Comparison of ENCODE assay signal across 8 cellular contexts in the genomic region with DNA sequence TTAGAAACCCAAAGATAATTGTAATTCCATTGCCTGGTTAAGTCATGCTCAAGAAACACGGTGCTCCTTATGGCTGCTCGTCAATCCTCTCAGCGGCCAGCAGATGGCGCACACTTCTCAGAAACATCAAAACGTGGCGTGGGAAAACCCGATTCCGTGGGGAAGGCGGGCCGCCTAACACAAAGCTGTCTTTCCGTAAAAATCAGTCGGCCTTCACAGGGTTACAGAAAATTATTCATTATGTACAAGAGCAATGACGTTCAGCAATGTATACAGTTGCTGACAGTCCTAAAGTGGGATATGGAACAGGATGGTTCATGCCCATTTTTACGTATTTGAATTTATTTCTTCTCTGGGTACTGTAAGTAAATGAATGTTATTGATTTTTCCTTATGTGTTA.
DNase-seq lines count a peak whose midpoint lies in the region; ATAC-seq, FAIRE-seq and TF ChIP-seq lines count a peak whose summit lies in the region.

No MANE protein-coding gene starts in this region.

- POLR2A ChIA-PET in endothelial cell of umbilical vein (lab: Charles Lee), result no interaction called here

- H3K4me3 ChIP-seq in endothelial cell of umbilical vein (replicated peaks in 1 of 3; ENCODE audit: insufficient read depth in 1 of 3, low read depth in 1 of 3, low read length in 3 of 3), result no peak overlapping the region

- peak; percentile 90 for FAIRE-seq in endothelial cell of umbilical vein (lab: Jason Lieb, UNC)

- H2AFZ ChIP-seq in endothelial cell of umbilical vein (ENCODE audit: low read depth, low read length), result no peak overlapping the region

- CTCF ChIA-PET in endothelial cell of umbilical vein (lab: Charles Lee), result interaction anchor here (0.6 to 4.7 kb wide), 18 partner anchors 9 to 890 kb away, joined by 3 to 53 read pairs (median 4); a partner anchor contains a TSS

- no peaks in the 10 kb centered on the region for H3K79me2 ChIP-seq in endothelial cell of umbilical vein (ENCODE audit: control insufficient read depth, insufficient read depth, low read length)

- intact Hi-C loops in endothelial cell of umbilical vein (cut with micrococcal nuclease), result loop anchor here (1.0 to 10.0 kb wide), 4 partner anchors 776 to 1135 kb away; a partner anchor contains a TSS

- peak; percentile 41 for ATAC-seq in HG03108 (IDR thresholded peaks at IDR 0.05; ENCODE audit: unreplicated experiment)

- H4K20me1 ChIP-seq in endothelial cell of umbilical vein (replicated peaks; ENCODE audit: control insufficient read depth, extremely low read depth, insufficient read depth, low read length), result no peaks in the 10 kb centered on the region

- no peak overlapping the region for H3K27ac ChIP-seq in endothelial cell of umbilical vein (ENCODE audit: insufficient read depth, low read depth, low read length)

- TF ChIP-seq CTCF in GM12874 (IDR thresholded peaks at IDR 0.05; ENCODE audit: insufficient read depth, low read depth, low read length) (peak; percentile 84), endothelial cell of umbilical vein (IDR thresholded peaks at IDR 0.05; ENCODE audit: extremely low read depth in 1 of 2, insufficient read depth in 1 of 2, low read depth in 1 of 2, low read length in 2 of 2) (peak; percentile 80 to 91)

- H3K9me1 ChIP-seq in endothelial cell of umbilical vein (replicated peaks; ENCODE audit: control insufficient read depth, extremely low read depth, insufficient read depth, low read length), result no peaks in the 10 kb centered on the region

- DNase-seq in A172 (ENCODE audit: low spot score) (peak; percentile 63), NCI-H460 (ENCODE audit: extremely low read depth, low read depth) (peak; percentile 77), endothelial cell of umbilical vein (ENCODE audit: low read depth, low spot score) (peak; percentile 46), middle frontal gyrus (ENCODE audit: extremely low spot score, low spot score) (peak; percentile 76)
- peak; percentile 15 to 34 (median 23) for DNase-seq in activated CD8-positive, alpha-beta memory T cell treated with anti-CD3 and anti-CD28 coated beads for 48 hours (ENCODE audit: low read depth in 2 of 3, low spot score in 2 of 3)
- DNase-seq in stimulated activated CD8-positive, alpha-beta memory T cell treated with anti-CD3 and anti-CD28 coated beads, Interleukin-4, amount 100 ng/mL, for 48 hours, result peak; percentile 76

- dilution Hi-C loops in endothelial cell of umbilical vein (cut with MboI; ENCODE audit: extremely low pct_ligation_motif_present, low sequenced_read_pairs), result no loop called here

- H3K4me1 ChIP-seq in endothelial cell of umbilical vein (ENCODE audit: control insufficient read depth, extremely low read depth, insufficient read depth, low read length), result no peaks in the 10 kb centered on the region

- no peaks in the 10 kb centered on the region for H3K9me3 ChIP-seq in endothelial cell of umbilical vein (replicated peaks; ENCODE audit: control insufficient read depth, insufficient read depth, low read length)

- peaks cover 4 to 17% of the 10 kb centered on the region in 2 experiments for H3K27me3 ChIP-seq in endothelial cell of umbilical vein (ENCODE audit: control insufficient read depth in 2 of 2, insufficient read depth in 2 of 2, low read length in 2 of 2)

- no TSS peak for BruUV-seq in endothelial cell of umbilical vein (replicated peaks; lab: Mats Ljungman, UMichigan)

- no peaks in the 10 kb centered on the region for H3K36me3 ChIP-seq in endothelial cell of umbilical vein (ENCODE audit: control insufficient read depth in 2 of 2, extremely low read depth in 1 of 2, insufficient read depth in 2 of 2, low read length in 2 of 2)

- no peak overlapping the region for H3K9ac ChIP-seq in endothelial cell of umbilical vein (replicated peaks; ENCODE audit: extremely low read depth, insufficient read depth, low read length)

- no peak for TF ChIP-seq POLR2A in endothelial cell of umbilical vein (IDR thresholded peaks at IDR 0.05; ENCODE audit: low read depth, low read length)

- peak overlapping the region; percentile 23 for H3K4me2 ChIP-seq in endothelial cell of umbilical vein (ENCODE audit: insufficient read depth, low read length)

TF ChIP-seq in endothelial cell of umbilical vein, 7 proteins besides CTCF, POLR2A, EP300 and RAD21:
- no peak for TF ChIP-seq FOS (IDR thresholded peaks at IDR 0.05; ENCODE audit: borderline replicate concordance, insufficient read depth, low read length)

Comparison
In these comparisons a context has a peak if more than half of its experiments do, and no peak if none do; other contexts are left out.
1. DNase-seq: peak in every context shown above with its lines; median percentile 77 in NCI-H460; 76 in middle frontal gyrus; 76 in stimulated activated CD8-positive, alpha-beta memory T cell treated with anti-CD3 and anti-CD28 coated beads, Interleukin-4, amount 100 ng/mL, for 48 hours; 63 in A172; 46 in endothelial cell of umbilical vein; 23 in activated CD8-positive, alpha-beta memory T cell treated with anti-CD3 and anti-CD28 coated beads for 48 hours.